13 cellular contexts compared by ENCODE assay signal in the genomic region with DNA sequence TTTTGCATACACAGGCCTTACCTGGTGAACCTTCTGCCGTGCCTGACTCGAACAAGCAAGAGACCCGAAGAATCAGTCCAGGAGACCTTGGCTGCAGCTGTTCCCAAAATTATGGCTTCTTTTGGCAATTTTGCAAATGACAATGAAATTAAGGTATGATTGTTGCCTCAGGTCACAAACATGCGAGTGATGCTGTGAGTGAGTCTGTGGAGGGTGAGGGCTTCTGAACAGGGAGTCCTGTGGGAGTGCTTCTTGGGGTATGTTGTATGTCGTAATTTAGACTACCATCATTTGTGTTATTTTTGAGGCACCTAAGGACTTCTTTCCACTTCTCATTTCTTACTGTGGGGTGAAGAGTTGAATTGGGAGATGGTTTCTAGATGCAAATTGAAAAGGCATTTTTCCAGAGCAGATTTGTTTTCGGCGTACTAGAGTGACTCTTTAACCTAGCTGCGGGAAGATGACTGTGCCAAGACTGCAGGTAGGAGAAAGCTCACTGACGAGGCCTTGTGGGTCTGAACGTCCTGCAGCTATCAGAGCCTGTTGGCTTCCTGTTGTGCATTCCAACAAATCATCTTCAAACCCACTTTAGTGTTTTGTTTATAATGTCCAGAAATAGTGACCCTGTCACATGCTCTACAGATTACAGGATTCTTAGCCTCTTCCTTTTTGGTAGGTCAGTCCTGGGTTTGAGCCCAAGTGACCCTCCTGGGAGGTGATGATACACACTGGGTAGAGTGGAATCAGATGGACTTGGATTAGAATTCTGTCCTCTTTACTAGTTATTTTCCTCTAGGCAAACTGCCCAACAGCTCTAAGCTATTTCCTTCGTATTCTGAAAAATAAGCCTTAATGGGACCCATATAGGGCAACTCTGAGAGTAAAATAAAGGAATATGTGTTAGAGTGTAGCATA. TPM values are rescaled to one million over a fixed set of nuclear protein-coding genes. Genes with fewer than 3 reads are reported as not detected.
A peak's percentile ranks its signal among the peaks of the same experiment; 100 is the strongest.
DNase-seq lines count a peak whose midpoint lies in the region; TF ChIP-seq lines count a peak whose summit lies in the region.
"Had no signal": no experiment of that assay in that cellular context is flagged by ENCODE, and none has a peak within 500 bp of the region (broad histone marks: within the 10 kb centered on the region; RNA-seq: fewer than 3 reads in every experiment).

No MANE protein-coding gene starts in this region.

- H3K27me3 ChIP-seq in mammary epithelial cell (ENCODE audit: insufficient read depth, low read length) (no peaks in the 10 kb centered on the region), hepatocyte (no peaks in the 10 kb centered on the region), stomach (no peaks in the 10 kb centered on the region), dorsolateral prefrontal cortex (no peaks in the 10 kb centered on the region)
- H3K27me3 ChIP-seq: foreskin keratinocyte had no signal

- peak overlapping the region; percentile 21 for H3K27ac ChIP-seq in mammary epithelial cell (ENCODE audit: insufficient read depth, low read depth, low read length)
- H3K27ac ChIP-seq in hepatocyte: peak overlapping the region; percentile 65
- H3K27ac ChIP-seq in stomach: peak overlapping the region in 4 of 5 donors; percentile 61 to 77 (median 75)
- peak overlapping the region in 21 of 59 donors; percentile 2 to 67 (median 31) for H3K27ac ChIP-seq in dorsolateral prefrontal cortex
- H3K27ac ChIP-seq: foreskin keratinocyte, WERI-Rb-1 had no signal

- DNase-seq in GM03348 (ENCODE audit: low spot score) (peak; percentile 38), mammary epithelial cell (no peak), hepatocyte (ENCODE audit: low spot score) (no peak), stomach (no peak), HEK293T (ENCODE audit: extremely low spot score) (no peak), dorsolateral prefrontal cortex (no peak), NCI-H510A (lab: John Stamatoyannopoulos, UW) (no peak), NCI-H1436 (lab: John Stamatoyannopoulos, UW) (no peak)

- no peak for TF ChIP-seq POLR2A in stomach (IDR thresholded peaks at IDR 0.05)

- H4K20me1 ChIP-seq in mammary epithelial cell (ENCODE audit: insufficient read depth, low read length) (no peaks in the 10 kb centered on the region), hepatocyte (ENCODE audit: insufficient read depth, poor library complexity, severe bottlenecking) (no peaks in the 10 kb centered on the region)

- in situ Hi-C loops in mammary epithelial cell (cut with MboI; ENCODE audit: low sequenced_read_pairs in 2 of 2): loop anchor here in 1 of 2 donors (25.0 kb wide), 1 partner anchor 230 kb away; no protein-coding TSS in a partner anchor

- H3K4me1 ChIP-seq in mammary epithelial cell (ENCODE audit: insufficient read depth, low read length): peaks cover 3% of the 10 kb centered on the region
- peaks cover 14% of the 10 kb centered on the region for H3K4me1 ChIP-seq in hepatocyte (ENCODE audit: insufficient read depth)
- peaks cover 14 to 63% (median 49%) of the 10 kb centered on the region in 4 donors for H3K4me1 ChIP-seq in stomach

- no TSS peak for BruUV-seq in mammary epithelial cell (replicated peaks; lab: Mats Ljungman, UMichigan)

- H3K4me2 ChIP-seq in mammary epithelial cell (ENCODE audit: insufficient read depth, low read depth, low read length) (no peak overlapping the region), hepatocyte (no peak overlapping the region)

- POLR2A ChIA-PET in HEK293T (lab: Yijun Ruan, JAX): no interaction called here

- no peak for TF ChIP-seq CTCF in mammary epithelial cell (conservative IDR thresholded peaks at IDR 0.05 in 1 of 2, IDR thresholded peaks at IDR 0.05 in 1 of 2; ENCODE audit: extremely low read depth in 1 of 2, insufficient read depth in 1 of 2, low read depth in 1 of 2, low read length in 2 of 2)
- TF ChIP-seq CTCF in hepatocyte (IDR thresholded peaks at IDR 0.05; ENCODE audit: poor library complexity): no peak
- TF ChIP-seq CTCF in stomach (IDR thresholded peaks at IDR 0.05): no peak
- no peak for TF ChIP-seq CTCF in dorsolateral prefrontal cortex (IDR thresholded peaks at IDR 0.05 in 54 of 56, conservative IDR thresholded peaks at IDR 0.05 in 2 of 56; ENCODE audit: low read depth in 1 of 56, partially characterized antibody in 56 of 56)

- H3K4me3 ChIP-seq in mammary epithelial cell (replicated peaks in 1 of 3; ENCODE audit: insufficient read depth in 1 of 3, low read depth in 2 of 3, low read length in 3 of 3) (no peak overlapping the region), hepatocyte (no peak overlapping the region), stomach (no peak overlapping the region), dorsolateral prefrontal cortex (no peak overlapping the region)

- H3K36me3 ChIP-seq in mammary epithelial cell (ENCODE audit: insufficient read depth, low read length) (peaks cover 3% of the 10 kb centered on the region), hepatocyte (replicated peaks; ENCODE audit: insufficient read depth, low read depth) (no peaks in the 10 kb centered on the region), stomach (peaks cover 15 to 78% (median 77%) of the 10 kb centered on the region in 4 donors)

- no peaks in the 10 kb centered on the region for H3K9me2 ChIP-seq in hepatocyte (replicated peaks; ENCODE audit: insufficient read depth)

- no peak overlapping the region for H3K9ac ChIP-seq in mammary epithelial cell (ENCODE audit: insufficient read depth, low read length)

- intact Hi-C loops in mammary epithelial cell (cut with micrococcal nuclease) (loop anchor here (2.0 kb wide), 3 partner anchors 33 to 373 kb away; a partner anchor contains a TSS), stomach (cut with DNase I; ENCODE audit: low total_unique reads) (no loop called here), dorsolateral prefrontal cortex (cut with DNase I) (no loop called here)

- H2AFZ ChIP-seq in mammary epithelial cell (ENCODE audit: low read depth, low read length): no peak overlapping the region
- no peak overlapping the region for H2AFZ ChIP-seq in hepatocyte

- WGBS in mammary epithelial cell (ENCODE audit: low coverage, missing lambda C conversion rate): 93% methylated on average over 11 of the region's 11 CpGs
- WGBS in hepatocyte (ENCODE audit: low lambda C conversion rate, missing lambda C conversion rate): 91% methylated on average over 11 of the region's 11 CpGs
- 72 to 89% (median 83%) methylated on average over 9 to 11 of the region's 11 CpGs for WGBS in stomach, 5 donors

- TF ChIP-seq EP300 in stomach (IDR thresholded peaks at IDR 0.05): no peak

- dilution Hi-C loops in mammary epithelial cell (cut with HindIII; ENCODE audit: low sequenced_read_pairs): no loop called here

- no peaks in the 10 kb centered on the region for H3K9me3 ChIP-seq in mammary epithelial cell (replicated peaks; ENCODE audit: insufficient read depth, low read length)
- H3K9me3 ChIP-seq in hepatocyte (ENCODE audit: low read depth): no peaks in the 10 kb centered on the region
- no peaks in the 10 kb centered on the region for H3K9me3 ChIP-seq in stomach

- CTCF ChIA-PET in mammary epithelial cell (lab: Charles Lee; ENCODE audit: low non-redundant PET): interaction anchor here (0.6 kb wide), 3 partner anchors 12 to 775 kb away, joined by 3 to 5 read pairs (median 4); no protein-coding TSS in a partner anchor
- CTCF ChIA-PET in HEK293T (lab: Yijun Ruan, JAX): interaction anchor here (0.7 to 1.1 kb wide), 4 partner anchors 8 to 239 kb away, joined by 3 to 5 read pairs (median 3); no protein-coding TSS in a partner anchor

- H3K79me2 ChIP-seq in mammary epithelial cell (ENCODE audit: insufficient read depth, low read length): peaks cover 4% of the 10 kb centered on the region
- H3K79me2 ChIP-seq in hepatocyte: peaks cover 8% of the 10 kb centered on the region

TF ChIP-seq in HEK293T, 16 proteins besides CTCF, POLR2A, EP300 and RAD21:
- TF ChIP-seq ARNT (IDR thresholded peaks at IDR 0.05) (no peak), L3MBTL2 (conservative IDR thresholded peaks at IDR 0.05) (no peak)

RNA-seq across cellular contexts. Expression of a gene that starts 33.0 kb away (rescaled TPM):
- total RNA-seq in mammary epithelial cell (10 to 100 TPM; 44.2 to 53.3 TPM), hepatocyte (30.6 and 33.9 TPM in 2 replicates), stomach (10 to 100 TPM; 39.0 to 95.7 (median 74.7) TPM), dorsolateral prefrontal cortex (100 to 1,000 TPM in 114 of 120 experiments, 10 to 100 TPM in 6; 81.8 to 165 (median 124) TPM)
- polyA plus RNA-seq in mammary epithelial cell (14.7 TPM), hepatocyte (9.5 and 12.4 TPM in 2 replicates), stomach (10 to 100 TPM in 1 of 3 donors, 1 to 10 TPM in 2; 3.4 to 14.3 (median 7.3) TPM)
- polyA minus RNA-seq in mammary epithelial cell: 270 TPM

RNA-seq across cellular contexts. Expression of a gene that starts 33.2 kb away (rescaled TPM):
- total RNA-seq in mammary epithelial cell: not detected
- not detected for polyA plus RNA-seq in mammary epithelial cell
- polyA minus RNA-seq in mammary epithelial cell: not detected
- total RNA-seq in hepatocyte: not detected in 2 replicates
- not detected in 2 replicates for polyA plus RNA-seq in hepatocyte
- not detected for total RNA-seq in stomach
- not detected for polyA plus RNA-seq in stomach
- total RNA-seq in dorsolateral prefrontal cortex: 1 to 10 TPM in 10 of 120 experiments, under 1 TPM in 1, not detected in 109; 0.79 to 3.0 (median 1.3) TPM
- total RNA-seq: bronchial epithelial cell, foreskin keratinocyte, HT-29, mesothelial cell of epicardium had no signal
- polyA plus RNA-seq: foreskin keratinocyte had no signal
